In genomic region chr17:43560461-43561427, GRCh38 we compare ENCODE assay signal across 16 cellular contexts. TPM values are rescaled to one million over a fixed set of nuclear protein-coding genes. Genes with fewer than 3 reads are reported as not detected.
"Had no signal": no experiment of that assay in that cellular context is flagged by ENCODE, and none has a peak within 500 bp of the region (broad histone marks: within the 10 kb centered on the region; RNA-seq: fewer than 3 reads in every experiment).

No MANE protein-coding gene starts in this region.

- H3K4me1 Mint-ChIP-seq: immature natural killer cell had no signal

- H3K4me3 ChIP-seq: thoracic aorta had no signal

- ATAC-seq: activated T-helper 17 cell treated with anti-CD3 and anti-CD28 coated beads, Interleukin-2, amount 50 U/mL, for 72 hours; effector memory CD8-positive, alpha-beta T cell; left ventricle myocardium superior had no signal

- H3K4me3 Mint-ChIP-seq: activated T-helper 17 cell treated with anti-CD3 and anti-CD28 coated beads, Interleukin-2, amount 50 U/mL, for 72 hours; brain; effector memory CD8-positive, alpha-beta T cell; immature natural killer cell; memory B cell; T-helper 2 cell treated with Interferon-gamma antibody and Interleukin-4, amounts not matched to agents 5 μg/mL and 100 μg/mL, for 36 hours had no signal

- H3K36me3 ChIP-seq: thoracic aorta had no signal

- H3K27me3 Mint-ChIP-seq: brain had no signal

- H3K27ac Mint-ChIP-seq: activated T-helper 17 cell treated with anti-CD3 and anti-CD28 coated beads, Interleukin-2, amount 50 U/mL, for 72 hours; brain; effector memory CD8-positive, alpha-beta T cell; immature natural killer cell; memory B cell; progenitor cell of endocrine pancreas; T-helper 2 cell treated with Interferon-gamma antibody and Interleukin-4, amounts not matched to agents 5 μg/mL and 100 μg/mL, for 36 hours had no signal

- H3K27ac ChIP-seq: thoracic aorta had no signal

- H3K9me3 ChIP-seq: thoracic aorta had no signal

- H3K9me3 Mint-ChIP-seq: activated T-helper 17 cell treated with anti-CD3 and anti-CD28 coated beads, Interleukin-2, amount 50 U/mL, for 72 hours; brain; effector memory CD8-positive, alpha-beta T cell; immature natural killer cell; memory B cell; T-helper 2 cell treated with Interferon-gamma antibody and Interleukin-4, amounts not matched to agents 5 μg/mL and 100 μg/mL, for 36 hours had no signal

- DNase-seq: activated CD4-positive, alpha-beta T cell treated with anti-CD3 and anti-CD28 coated beads, Interleukin-2, amount 50 U/mL, for 4 hours; activated naive CD4-positive, alpha-beta T cell; activated T-cell treated with anti-CD3 and anti-CD28 coated beads for 4 hours; anterior cingulate cortex; caudate nucleus; effector memory CD8-positive, alpha-beta T cell; immature natural killer cell; left ventricle myocardium superior; stimulated activated CD4-positive, alpha-beta T cell treated with anti-CD3 and anti-CD28 coated beads, Interleukin-12 subunit alpha, Interleukin-12 subunit beta, amount 100 ng/mL, for 4 hours had no signal

RNA-seq across cellular contexts. Expression of gene ETV4, which starts 14.6 kb away (rescaled TPM):
- total RNA-seq: mononuclear cell had no signal
- polyA plus RNA-seq: immature natural killer cell had no signal
